ENCODE assay signal across 8 cellular contexts in the genomic region with DNA sequence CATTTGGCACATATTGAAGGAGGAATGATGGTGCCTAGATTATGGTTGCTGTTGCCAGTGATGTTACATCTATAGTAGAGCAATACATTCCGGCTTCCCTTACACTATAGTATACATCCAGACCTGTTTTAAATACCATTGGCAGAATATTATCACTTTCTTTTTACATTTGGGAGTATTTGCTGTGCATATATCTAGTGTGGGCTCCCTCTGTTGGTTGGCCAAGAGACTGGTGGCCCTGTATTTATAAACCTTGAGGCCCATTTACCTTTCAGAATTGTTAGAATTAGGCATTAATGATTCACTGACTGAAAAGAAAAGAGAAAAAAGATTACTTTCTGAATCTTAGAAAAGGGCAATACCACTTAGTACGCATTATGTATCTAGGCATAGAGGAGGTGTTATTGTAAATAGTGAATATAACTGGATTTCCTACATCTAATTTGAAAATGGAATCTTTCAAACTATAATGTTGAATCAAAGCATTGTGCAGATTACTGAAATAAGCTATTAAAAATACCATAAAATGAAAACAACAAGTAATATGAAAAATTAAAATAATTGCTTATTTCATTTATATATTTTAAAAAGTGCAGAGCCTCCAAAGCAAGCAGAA.
DNase-seq lines count a peak whose midpoint lies in the region; ATAC-seq, FAIRE-seq and TF ChIP-seq lines count a peak whose summit lies in the region.

No MANE protein-coding gene starts in this region.

- FAIRE-seq in keratinocyte (lab: Jason Lieb, UNC), result no peak

- no peaks in the 10 kb centered on the region for H3K9me3 ChIP-seq in keratinocyte (ENCODE audit: control insufficient read depth, low read depth, low read length)

- TF ChIP-seq CTCF in GM13976 (IDR thresholded peaks at IDR 0.05; ENCODE audit: borderline replicate concordance, control extremely low read depth, extremely low read depth, insufficient read depth, missing control alignments) (peak; percentile 33), keratinocyte (optimal IDR thresholded peaks at IDR 0.05 in 1 of 3, IDR thresholded peaks at IDR 0.05 in 1 of 3, conservative IDR thresholded peaks at IDR 0.05 in 1 of 3; ENCODE audit: extremely low read depth in 1 of 3, insufficient read depth in 2 of 3, low read length in 3 of 3) (peak; percentile 34 to 62 (median 59))

- ATAC-seq in HG02759 (IDR thresholded peaks at IDR 0.05; ENCODE audit: unreplicated experiment) (peak; percentile 61), SK-N-SH treated with all-trans-retinoic acid at 6 μM for 48 hours (peak; percentile 82)

- H2AFZ ChIP-seq in keratinocyte (ENCODE audit: control insufficient read depth, low read length), result no peak overlapping the region

- H3K27me3 ChIP-seq in keratinocyte (ENCODE audit: control insufficient read depth, extremely low read depth, insufficient read depth, low read length), result no peaks in the 10 kb centered on the region

- in situ Hi-C loops in GM13976 (cut with MboI; ENCODE audit: low sequenced_read_pairs, unreplicated experiment), result loop anchor here (25.0 kb wide), 1 partner anchor 841 kb away; no protein-coding TSS in a partner anchor

- no peak overlapping the region for H3K4me2 ChIP-seq in keratinocyte (ENCODE audit: control insufficient read depth, extremely low read depth, insufficient read depth, low read depth, low read length)

- H3K4me3 ChIP-seq in keratinocyte (ENCODE audit: control insufficient read depth in 2 of 3, extremely low read depth in 1 of 3, insufficient read depth in 2 of 3, low read depth in 1 of 3, low read length in 3 of 3), result no peak overlapping the region

- DNase-seq in GM13976 (ENCODE audit: low spot score) (peak; percentile 13), keratinocyte (ENCODE audit: low read depth, low spot score) (no peak), NCI-H2081 (lab: John Stamatoyannopoulos, UW) (no peak), NCI-H2107 (lab: John Stamatoyannopoulos, UW) (no peak), NCI-H146 treated with DMSO at 0.1 percent for 48 hours (lab: John Stamatoyannopoulos, UW; ENCODE audit: unreplicated experiment) (no peak)
- no peak for DNase-seq in stimulated activated CD4-positive, alpha-beta T cell treated with anti-CD3 and anti-CD28 coated beads, Interleukin-4, amount 100 ng/mL, for 1 hour

- H4K20me1 ChIP-seq in keratinocyte (ENCODE audit: control insufficient read depth, extremely low read depth, insufficient read depth, low read length), result no peaks in the 10 kb centered on the region

- dilution Hi-C loops in keratinocyte (cut with MboI; ENCODE audit: extremely low pct_ligation_motif_present, low sequenced_read_pairs), result no loop called here

- no peaks in the 10 kb centered on the region for H3K36me3 ChIP-seq in keratinocyte (ENCODE audit: control insufficient read depth in 2 of 2, extremely low read depth in 1 of 2, insufficient read depth in 2 of 2, low read length in 2 of 2)

- H3K4me1 ChIP-seq in keratinocyte (ENCODE audit: control insufficient read depth, extremely low read depth, insufficient read depth, low read length), result no peaks in the 10 kb centered on the region

- no peaks in the 10 kb centered on the region for H3K79me2 ChIP-seq in keratinocyte (ENCODE audit: control insufficient read depth, insufficient read depth, low read length)

- no peak overlapping the region for H3K27ac ChIP-seq in keratinocyte (ENCODE audit: control insufficient read depth, insufficient read depth, low read length)

- H3K9me1 ChIP-seq in keratinocyte (ENCODE audit: control insufficient read depth, extremely low read depth, insufficient read depth, low read length), result no peaks in the 10 kb centered on the region

- no peak overlapping the region for H3K9ac ChIP-seq in keratinocyte (ENCODE audit: control insufficient read depth, extremely low read depth, insufficient read depth, low read length)

TF ChIP-seq in SK-N-SH treated with all-trans-retinoic acid at 6 μM for 48 hours, 23 proteins besides CTCF, POLR2A, EP300 and RAD21:
- no peak for TF ChIP-seq ARNTL (CRISPR knock-in tag; IDR thresholded peaks at IDR 0.05; ENCODE audit: borderline replicate concordance, low read depth)
- no peak for TF ChIP-seq ISL1 (CRISPR knock-in tag; IDR thresholded peaks at IDR 0.05)
- TF ChIP-seq, protein P1, sequence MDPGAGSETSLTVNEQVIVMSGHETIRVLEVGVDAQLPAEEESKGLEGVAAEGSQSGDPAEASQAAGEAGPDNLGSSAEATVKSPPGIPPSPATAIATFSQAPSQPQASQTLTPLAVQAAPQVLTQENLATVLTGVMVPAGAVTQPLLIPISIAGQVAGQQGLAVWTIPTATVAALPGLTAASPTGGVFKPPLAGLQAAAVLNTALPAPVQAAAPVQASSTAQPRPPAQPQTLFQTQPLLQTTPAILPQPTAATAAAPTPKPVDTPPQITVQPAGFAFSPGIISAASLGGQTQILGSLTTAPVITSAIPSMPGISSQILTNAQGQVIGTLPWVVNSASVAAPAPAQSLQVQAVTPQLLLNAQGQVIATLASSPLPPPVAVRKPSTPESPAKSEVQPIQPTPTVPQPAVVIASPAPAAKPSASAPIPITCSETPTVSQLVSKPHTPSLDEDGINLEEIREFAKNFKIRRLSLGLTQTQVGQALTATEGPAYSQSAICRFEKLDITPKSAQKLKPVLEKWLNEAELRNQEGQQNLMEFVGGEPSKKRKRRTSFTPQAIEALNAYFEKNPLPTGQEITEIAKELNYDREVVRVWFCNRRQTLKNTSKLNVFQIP (CRISPR knock-in tag; IDR thresholded peaks at IDR 0.05; ENCODE audit: borderline replicate concordance, low read depth), result no peak
- TF ChIP-seq SNAI2 (CRISPR knock-in tag; IDR thresholded peaks at IDR 0.05), result no peak
- TF ChIP-seq, protein P2, sequence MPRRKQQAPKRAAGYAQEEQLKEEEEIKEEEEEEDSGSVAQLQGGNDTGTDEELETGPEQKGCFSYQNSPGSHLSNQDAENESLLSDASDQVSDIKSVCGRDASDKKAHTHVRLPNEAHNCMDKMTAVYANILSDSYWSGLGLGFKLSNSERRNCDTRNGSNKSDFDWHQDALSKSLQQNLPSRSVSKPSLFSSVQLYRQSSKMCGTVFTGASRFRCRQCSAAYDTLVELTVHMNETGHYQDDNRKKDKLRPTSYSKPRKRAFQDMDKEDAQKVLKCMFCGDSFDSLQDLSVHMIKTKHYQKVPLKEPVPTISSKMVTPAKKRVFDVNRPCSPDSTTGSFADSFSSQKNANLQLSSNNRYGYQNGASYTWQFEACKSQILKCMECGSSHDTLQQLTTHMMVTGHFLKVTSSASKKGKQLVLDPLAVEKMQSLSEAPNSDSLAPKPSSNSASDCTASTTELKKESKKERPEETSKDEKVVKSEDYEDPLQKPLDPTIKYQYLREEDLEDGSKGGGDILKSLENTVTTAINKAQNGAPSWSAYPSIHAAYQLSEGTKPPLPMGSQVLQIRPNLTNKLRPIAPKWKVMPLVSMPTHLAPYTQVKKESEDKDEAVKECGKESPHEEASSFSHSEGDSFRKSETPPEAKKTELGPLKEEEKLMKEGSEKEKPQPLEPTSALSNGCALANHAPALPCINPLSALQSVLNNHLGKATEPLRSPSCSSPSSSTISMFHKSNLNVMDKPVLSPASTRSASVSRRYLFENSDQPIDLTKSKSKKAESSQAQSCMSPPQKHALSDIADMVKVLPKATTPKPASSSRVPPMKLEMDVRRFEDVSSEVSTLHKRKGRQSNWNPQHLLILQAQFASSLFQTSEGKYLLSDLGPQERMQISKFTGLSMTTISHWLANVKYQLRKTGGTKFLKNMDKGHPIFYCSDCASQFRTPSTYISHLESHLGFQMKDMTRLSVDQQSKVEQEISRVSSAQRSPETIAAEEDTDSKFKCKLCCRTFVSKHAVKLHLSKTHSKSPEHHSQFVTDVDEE (CRISPR knock-in tag; IDR thresholded peaks at IDR 0.05), result no peak
- no peak for TF ChIP-seq TOX (CRISPR knock-in tag; IDR thresholded peaks at IDR 0.05; ENCODE audit: borderline replicate concordance)
- no peak for TF ChIP-seq ZC3H10 (CRISPR knock-in tag; IDR thresholded peaks at IDR 0.05)
- TF ChIP-seq BACH2 (CRISPR knock-in tag; IDR thresholded peaks at IDR 0.05; ENCODE audit: borderline replicate concordance), result no peak
- TF ChIP-seq, protein P3, sequence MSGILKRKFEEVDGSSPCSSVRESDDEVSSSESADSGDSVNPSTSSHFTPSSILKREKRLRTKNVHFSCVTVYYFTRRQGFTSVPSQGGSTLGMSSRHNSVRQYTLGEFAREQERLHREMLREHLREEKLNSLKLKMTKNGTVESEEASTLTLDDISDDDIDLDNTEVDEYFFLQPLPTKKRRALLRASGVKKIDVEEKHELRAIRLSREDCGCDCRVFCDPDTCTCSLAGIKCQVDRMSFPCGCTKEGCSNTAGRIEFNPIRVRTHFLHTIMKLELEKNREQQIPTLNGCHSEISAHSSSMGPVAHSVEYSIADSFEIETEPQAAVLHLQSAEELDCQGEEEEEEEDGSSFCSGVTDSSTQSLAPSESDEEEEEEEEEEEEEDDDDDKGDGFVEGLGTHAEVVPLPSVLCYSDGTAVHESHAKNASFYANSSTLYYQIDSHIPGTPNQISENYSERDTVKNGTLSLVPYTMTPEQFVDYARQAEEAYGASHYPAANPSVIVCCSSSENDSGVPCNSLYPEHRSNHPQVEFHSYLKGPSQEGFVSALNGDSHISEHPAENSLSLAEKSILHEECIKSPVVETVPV (CRISPR knock-in tag; IDR thresholded peaks at IDR 0.05), result no peak
- no peak for TF ChIP-seq OSR1 (CRISPR knock-in tag; IDR thresholded peaks at IDR 0.05)
TF ChIP-seq in SK-N-SH treated with all-trans-retinoic acid at 6 μM for 48 hours: peak in this region for 0.
